ENCODE assay signal across 8 cellular contexts in the genomic region with DNA sequence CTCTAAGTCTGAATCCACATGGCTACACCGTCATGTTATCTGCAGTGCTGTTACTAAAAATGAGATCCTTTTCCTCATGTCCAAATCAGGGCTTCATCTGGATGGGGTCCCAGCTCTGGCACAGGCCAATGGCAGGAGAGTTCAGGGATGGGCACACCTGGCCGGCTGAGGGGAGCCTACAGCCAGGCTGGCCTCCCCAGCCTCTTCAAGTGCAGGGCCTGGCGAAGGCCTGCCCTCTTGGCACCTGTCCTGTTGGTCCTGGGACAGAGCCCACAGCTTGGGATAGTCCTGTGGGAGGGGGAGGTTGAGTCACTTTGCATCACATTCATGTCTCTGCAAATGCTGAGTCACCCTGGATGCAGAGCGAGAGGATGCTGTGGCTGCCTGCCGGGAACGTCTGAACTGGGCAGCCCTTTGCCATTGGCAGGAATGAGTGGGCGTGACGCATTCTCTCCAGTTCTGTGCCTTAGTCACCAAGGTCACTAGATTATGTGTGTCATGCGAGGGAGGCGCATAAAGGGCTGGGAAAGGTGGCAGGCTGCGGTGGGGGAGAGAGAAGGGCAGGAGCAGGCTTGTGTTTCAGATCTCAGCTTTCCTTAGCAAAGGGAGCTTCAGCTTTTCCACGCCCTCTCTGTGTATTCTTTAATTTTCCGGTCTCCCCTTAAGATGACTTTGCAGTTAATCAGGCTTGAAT.
DNase-seq lines count a peak whose midpoint lies in the region; ATAC-seq and TF ChIP-seq lines count a peak whose summit lies in the region.

No MANE protein-coding gene starts in this region.

- peak; percentile 77; the same call in 1 of the 2 replicates for TF ChIP-seq POLR2A in IMR-90 (IDR thresholded peaks at IDR 0.05; ENCODE audit: low read depth, low read length)

- H3K9me3 ChIP-seq in IMR-90 (ENCODE audit: control insufficient read depth, insufficient read depth, low read length) = no peaks in the 10 kb centered on the region

- peak overlapping the region; percentile 85 for H2AK5ac ChIP-seq in IMR-90 (ENCODE audit: low read depth, low read length)

- in situ Hi-C loops in IMR-90 (cut with MboI; ENCODE audit: low sequenced_read_pairs) = no loop called here

- H3K23ac ChIP-seq in IMR-90 (ENCODE audit: low read depth, low read length) = peak overlapping the region; percentile 81

- peak overlapping the region; percentile 91 for H3K56ac ChIP-seq in IMR-90 (ENCODE audit: extremely low read depth, insufficient read depth, low read length)

- H2BK5ac ChIP-seq in IMR-90 (ENCODE audit: low read depth, low read length, poor library complexity, severe bottlenecking) = peak overlapping the region; percentile 92

- H2BK120ac ChIP-seq in IMR-90 (ENCODE audit: low read depth, low read length) = peak overlapping the region; percentile 98

- H2BK20ac ChIP-seq in IMR-90 (ENCODE audit: low read depth, low read length) = peak overlapping the region; percentile 94

- H4K91ac ChIP-seq in IMR-90 (ENCODE audit: insufficient read depth, low read depth, low read length) = peak overlapping the region; percentile 99

- H3K4ac ChIP-seq in IMR-90 (ENCODE audit: low read depth, low read length) = peak overlapping the region; percentile 95

- peak overlapping the region; percentile 49 for H3K4me2 ChIP-seq in IMR-90 (ENCODE audit: low read depth, low read length)

- no peaks in the 10 kb centered on the region for H3K36me3 ChIP-seq in IMR-90 (ENCODE audit: control insufficient read depth, insufficient read depth, low read length)

- H2AK9ac ChIP-seq in IMR-90 (replicated peaks; ENCODE audit: low read depth, low read length, poor library complexity) = peak overlapping the region; percentile 29

- peak overlapping the region; percentile 39 for H3K9ac ChIP-seq in IMR-90 (ENCODE audit: low read depth, low read length)

- no peak overlapping the region for H3K4me3 ChIP-seq in IMR-90 (ENCODE audit: insufficient read depth, low read depth, low read length)

- H3K27ac ChIP-seq in IMR-90 (ENCODE audit: insufficient read depth, low read length) = peak overlapping the region; percentile 83

- H4K8ac ChIP-seq in IMR-90 (ENCODE audit: low read depth in 2 of 2, low read length in 2 of 2) = peak overlapping the region; percentile 82 to 94

- WGBS in IMR-90 (ENCODE audit: extremely low coverage in 2 of 2, insufficient read length in 1 of 2), 2 experiments = 11% methylated on average over 6 of the region's 13 CpGs; no CpG with 5 or more reads in 1 of the 2 experiments

- peak overlapping the region; percentile 75 for H3K18ac ChIP-seq in IMR-90 (ENCODE audit: low read depth, low read length)

- no peaks in the 10 kb centered on the region for H3K79me1 ChIP-seq in IMR-90 (ENCODE audit: low read depth in 1 of 2, low read length in 2 of 2)

- no peak for TF ChIP-seq CTCF in IMR-90 (conservative IDR thresholded peaks at IDR 0.05; ENCODE audit: low read depth, low read length)

- no TSS peak for BruUV-seq in IMR-90 (replicated peaks; lab: Mats Ljungman, UMichigan)

- CTCF ChIA-PET in IMR-90 (lab: Yijun Ruan, JAX) = interaction anchor here (0.6 to 1.4 kb wide), 2 partner anchors 10 to 41 kb away, joined by 3 to 5 read pairs; no protein-coding TSS in a partner anchor

- no peaks in the 10 kb centered on the region for H3K27me3 ChIP-seq in IMR-90 (ENCODE audit: control insufficient read depth, insufficient read depth, low read length)

- peak overlapping the region; percentile 86 for H2AFZ ChIP-seq in IMR-90 (replicated peaks; ENCODE audit: low read length, poor library complexity)

- H2BK15ac ChIP-seq in IMR-90 (ENCODE audit: low read depth, low read length) = peak overlapping the region; percentile 87; the same call in 2 of the 3 replicates

- intact Hi-C loops in IMR-90 (cut with micrococcal nuclease) = loop anchor here (5.0 to 10.0 kb wide), 3 partner anchors 224 to 584 kb away; partner anchors contain the start of gene ECI2

- peaks cover 13% of the 10 kb centered on the region for H3K4me1 ChIP-seq in IMR-90 (ENCODE audit: control insufficient read depth, insufficient read depth, low read length)

- peak overlapping the region; percentile 77 for H4K5ac ChIP-seq in IMR-90 (ENCODE audit: low read depth, low read length)

- dilution Hi-C loops in IMR-90 (cut with HindIII; ENCODE audit: low sequenced_read_pairs, unreplicated experiment) = no loop called here

- POLR2A ChIA-PET in IMR-90 (lab: Charles Lee; ENCODE audit: unreplicated experiment) = interaction anchor here (0.6 kb wide), 2 partner anchors 39 to 419 kb away, joined by 3 read pairs; no protein-coding TSS in a partner anchor

- H4K20me1 ChIP-seq in IMR-90 (ENCODE audit: insufficient read depth, low read length) = no peaks in the 10 kb centered on the region

- peak; percentile 37 for TF ChIP-seq RAD21 in IMR-90 (IDR thresholded peaks at IDR 0.05; ENCODE audit: low read length)

- DNase-seq in CD1c-positive myeloid dendritic cell (ENCODE audit: extremely low spot score) (peak; percentile 91), IMR-90 (peak; percentile 100), anterior cingulate cortex (lab: John Stamatoyannopoulos, UW) (peak in 57 of 58 donors; percentile 16 to 93 (median 73)), hepatic stellate cell (ENCODE audit: low spot score) (peak; percentile 94), renal cortical epithelial cell (ENCODE audit: low read depth) (peak; percentile 100), NCI-H1436 treated with DMSO at 0.1 percent for 48 hours (lab: John Stamatoyannopoulos, UW) (no peak), SKM-1 treated with dmso at 0.1 percent for 144 hours (lab: John Stamatoyannopoulos, UW; ENCODE audit: unreplicated experiment) (no peak)
- DNase-seq in effector CD8-positive, alpha-beta T cell (lab: John Stamatoyannopoulos, UW) = no peak

- H3K14ac ChIP-seq in IMR-90 (replicated peaks; ENCODE audit: low read depth, low read length) = peak overlapping the region; percentile 92

- H3K9me1 ChIP-seq in IMR-90 (ENCODE audit: insufficient read depth, low read length) = peaks cover 21% of the 10 kb centered on the region

- peak; percentile 92 for ATAC-seq in IMR-90 (ENCODE audit: low read depth)

TF ChIP-seq in IMR-90, 13 proteins besides CTCF, POLR2A, EP300 and RAD21:
- TF ChIP-seq MAFK (IDR thresholded peaks at IDR 0.05; ENCODE audit: low read depth, low read length) (peak; percentile 89), USF2 (IDR thresholded peaks at IDR 0.05; ENCODE audit: low read depth, low read length) (no peak), MXI1 (IDR thresholded peaks at IDR 0.05; ENCODE audit: borderline replicate concordance, low read depth, low read length) (no peak; the same call in 1 of the 2 replicates), RCOR1 (IDR thresholded peaks at IDR 0.05; ENCODE audit: insufficient replicate concordance, low read length) (no peak), FOS (IDR thresholded peaks at IDR 0.05; ENCODE audit: low read depth, low read length) (peak; percentile 99), CEBPB (IDR thresholded peaks at IDR 0.05; ENCODE audit: low read depth, low read length) (peak; percentile 88), CHD1 (IDR thresholded peaks at IDR 0.05; ENCODE audit: low read depth, low read length) (peak; percentile 16; the same call in 1 of the 2 replicates), NFE2L2 (IDR thresholded peaks at IDR 0.05; ENCODE audit: low read depth, low read length) (peak; percentile 99), MAZ (IDR thresholded peaks at IDR 0.05; ENCODE audit: borderline replicate concordance, low read depth, low read length) (peak; percentile 85; the same call in 1 of the 2 replicates), BHLHE40 (IDR thresholded peaks at IDR 0.05; ENCODE audit: low read depth, low read length) (peak; percentile 82), RFX5 (IDR thresholded peaks at IDR 0.05; ENCODE audit: low read depth, low read length) (no peak), SMC3 (IDR thresholded peaks at IDR 0.05; ENCODE audit: low read depth, low read length) (peak; percentile 34)
- TF ChIP-seq, protein P1, sequence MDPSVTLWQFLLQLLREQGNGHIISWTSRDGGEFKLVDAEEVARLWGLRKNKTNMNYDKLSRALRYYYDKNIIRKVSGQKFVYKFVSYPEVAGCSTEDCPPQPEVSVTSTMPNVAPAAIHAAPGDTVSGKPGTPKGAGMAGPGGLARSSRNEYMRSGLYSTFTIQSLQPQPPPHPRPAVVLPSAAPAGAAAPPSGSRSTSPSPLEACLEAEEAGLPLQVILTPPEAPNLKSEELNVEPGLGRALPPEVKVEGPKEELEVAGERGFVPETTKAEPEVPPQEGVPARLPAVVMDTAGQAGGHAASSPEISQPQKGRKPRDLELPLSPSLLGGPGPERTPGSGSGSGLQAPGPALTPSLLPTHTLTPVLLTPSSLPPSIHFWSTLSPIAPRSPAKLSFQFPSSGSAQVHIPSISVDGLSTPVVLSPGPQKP (IDR thresholded peaks at IDR 0.05; ENCODE audit: borderline replicate concordance, low read depth, low read length) = no peak

Comparison
In these comparisons a context has a peak if more than half of its experiments do, and no peak if none do; other contexts are left out.
1. DNase-seq: peak in CD1c-positive myeloid dendritic cell (single experiment), IMR-90 (single experiment), anterior cingulate cortex (57 of 58), hepatic stellate cell (single experiment) and renal cortical epithelial cell (single experiment); none in NCI-H1436 treated with DMSO at 0.1 percent for 48 hours (single experiment), SKM-1 treated with dmso at 0.1 percent for 144 hours (single experiment) and effector CD8-positive, alpha-beta T cell (single experiment).